8 cellular contexts compared by ENCODE assay signal in the genomic region with DNA sequence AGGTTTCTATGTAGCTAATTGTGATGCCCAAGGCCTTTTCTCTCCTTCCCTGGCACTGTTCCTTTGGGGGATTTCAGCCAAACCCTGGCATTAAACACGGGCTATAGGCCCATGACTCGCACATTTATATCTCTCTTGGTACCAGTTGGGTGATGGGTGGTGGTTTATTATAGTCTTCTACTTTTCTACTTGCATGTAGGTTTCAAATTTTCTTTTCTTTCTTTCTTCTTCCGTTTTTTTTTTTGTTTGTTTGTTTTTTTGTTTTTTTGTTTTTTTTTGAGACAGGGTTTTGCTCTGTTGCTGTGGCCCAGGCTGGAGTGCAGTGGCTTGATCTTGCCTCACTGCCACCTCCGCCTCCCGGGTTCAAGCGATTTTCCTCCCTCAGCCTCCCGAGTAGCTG. TPM values are rescaled to one million over a fixed set of nuclear protein-coding genes. Genes with fewer than 3 reads are reported as not detected.
DNase-seq lines count a peak whose midpoint lies in the region; ATAC-seq and TF ChIP-seq lines count a peak whose summit lies in the region.

No MANE protein-coding gene starts in this region.

- peaks cover 53% of the 10 kb centered on the region for H3K4me1 Mint-ChIP-seq in activated CD8-positive, alpha-beta T cell treated with anti-CD3 and anti-CD28 coated beads for 36 hours (ENCODE audit: low read depth)
- H3K4me1 Mint-ChIP-seq in immature natural killer cell, result peaks cover 63 to 82% of the 10 kb centered on the region in 2 donors

- peak overlapping the region; percentile 86 for H3K4me2 ChIP-seq in SK-N-SH

- H3K27ac Mint-ChIP-seq in activated CD8-positive, alpha-beta T cell treated with anti-CD3 and anti-CD28 coated beads for 36 hours, result peak overlapping the region; percentile 97
- H3K27ac Mint-ChIP-seq in immature natural killer cell, result peak overlapping the region; percentile 90 to 96 (median 94)

- ATAC-seq in SK-N-SH treated with all-trans-retinoic acid at 6 μM for 48 hours, result no peak; the same call in 2 of the 3 replicates
- no peak for ATAC-seq in activated CD8-positive, alpha-beta T cell treated with anti-CD3 and anti-CD28 coated beads for 36 hours
- ATAC-seq in GM18858 (IDR thresholded peaks at IDR 0.05; ENCODE audit: unreplicated experiment), result no peak

- H3K27me3 Mint-ChIP-seq in activated CD8-positive, alpha-beta T cell treated with anti-CD3 and anti-CD28 coated beads for 36 hours, result no peaks in the 10 kb centered on the region
- H3K27me3 Mint-ChIP-seq in immature natural killer cell (ENCODE audit: low read depth in 3 of 3), result peaks cover 2 to 5% (median 2%) of the 10 kb centered on the region in 3 donors

- CTCF ChIA-PET in SK-N-SH (lab: Yijun Ruan, JAX), result interaction anchor here (2.1 to 2.2 kb wide), 2 partner anchors 94 to 178 kb away, joined by 5 to 6 read pairs; no protein-coding TSS in a partner anchor
- CTCF ChIA-PET in activated CD8-positive, alpha-beta T cell treated with anti-CD3 and anti-CD28 coated beads for 36 hours (lab: Charles Lee), result interaction anchor here (0.7 to 2.8 kb wide), 7 partner anchors 58 to 327 kb away, joined by 3 to 9 read pairs (median 4); a partner anchor contains a TSS

- peak overlapping the region; percentile 95 for H2AFZ ChIP-seq in SK-N-SH (ENCODE audit: low read depth)

- no peak for TF ChIP-seq CTCF in SK-N-SH (IDR thresholded peaks at IDR 0.05)
- TF ChIP-seq CTCF in activated CD8-positive, alpha-beta T cell treated with anti-CD3 and anti-CD28 coated beads for 36 hours (IDR thresholded peaks at IDR 0.05), result no peak

- POLR2A ChIA-PET in SK-N-SH (lab: Yijun Ruan, JAX), result no interaction called here
- POLR2A ChIA-PET in activated CD8-positive, alpha-beta T cell treated with anti-CD3 and anti-CD28 coated beads for 36 hours (lab: Charles Lee), result interaction anchor here (0.6 to 2.5 kb wide), 7 partner anchors 12 to 62 kb away, joined by 3 to 10 read pairs (median 5); a partner anchor contains a TSS

- H3K9me3 ChIP-seq in SK-N-SH (no peaks in the 10 kb centered on the region), stomach smooth muscle (ENCODE audit: control insufficient read depth in 2 of 2, low read length in 2 of 2) (no peaks in the 10 kb centered on the region)

- no peak for TF ChIP-seq EP300 in SK-N-SH (IDR thresholded peaks at IDR 0.05; ENCODE audit: borderline replicate concordance in 1 of 2, low read depth in 1 of 2, low read length in 1 of 2)

- H3K4me3 Mint-ChIP-seq in activated CD8-positive, alpha-beta T cell treated with anti-CD3 and anti-CD28 coated beads for 36 hours, result peak overlapping the region; percentile 97
- peak overlapping the region; percentile 94 to 100 (median 97) for H3K4me3 Mint-ChIP-seq in immature natural killer cell

- H3K27ac ChIP-seq in SK-N-SH (ENCODE audit: low read depth in 2 of 2, low read length in 1 of 2) (no peak overlapping the region), stomach smooth muscle (ENCODE audit: low read length) (peak overlapping the region; percentile 70)

- H3F3A ChIP-seq in SK-N-SH (replicated peaks; ENCODE audit: insufficient read depth), result no peaks in the 10 kb centered on the region

- peak overlapping the region; percentile 73 to 96 for H3K4me3 ChIP-seq in SK-N-SH (ENCODE audit: low read depth in 2 of 2, low read length in 1 of 2)
- H3K4me3 ChIP-seq in stomach smooth muscle (ENCODE audit: low read length in 2 of 2), result peak overlapping the region; percentile 84 to 85

- no peak for TF ChIP-seq RAD21 in SK-N-SH (IDR thresholded peaks at IDR 0.05; ENCODE audit: low read length)

- H3K9ac ChIP-seq in SK-N-SH (peak overlapping the region; percentile 79; the same call in 1 of the 2 replicates), stomach smooth muscle (ENCODE audit: low read length in 2 of 2) (peak overlapping the region; percentile 79 to 86)

- H3K27me3 ChIP-seq in SK-N-SH (ENCODE audit: insufficient read depth) (no peaks in the 10 kb centered on the region), stomach smooth muscle (ENCODE audit: control insufficient read depth in 1 of 2, insufficient read depth in 2 of 2, low read length in 2 of 2) (no peaks in the 10 kb centered on the region)

- peaks cover 49% of the 10 kb centered on the region for H3K36me3 Mint-ChIP-seq in activated CD8-positive, alpha-beta T cell treated with anti-CD3 and anti-CD28 coated beads for 36 hours (ENCODE audit: low read depth)
- peaks cover 6 to 31% (median 8%) of the 10 kb centered on the region in 3 donors for H3K36me3 Mint-ChIP-seq in immature natural killer cell

- no peaks in the 10 kb centered on the region for H3K9me2 ChIP-seq in SK-N-SH

- no peaks in the 10 kb centered on the region for H4K20me1 ChIP-seq in SK-N-SH (ENCODE audit: insufficient read depth)

- DNase-seq in SK-N-SH (no peak), immature natural killer cell (no peak), DMS53 (lab: John Stamatoyannopoulos, UW) (no peak), NCI-H774 (lab: John Stamatoyannopoulos, UW) (no peak)
- no peak for DNase-seq in activated CD8-positive, alpha-beta T cell treated with anti-CD3 and anti-CD28 coated beads for 36 hours

- intact Hi-C loops in activated CD8-positive, alpha-beta T cell treated with anti-CD3 and anti-CD28 coated beads for 36 hours (cut with micrococcal nuclease), result no loop called here

- no peaks in the 10 kb centered on the region for H3K9me3 Mint-ChIP-seq in activated CD8-positive, alpha-beta T cell treated with anti-CD3 and anti-CD28 coated beads for 36 hours
- H3K9me3 Mint-ChIP-seq in immature natural killer cell, result peaks cover 0 to 1% (median 0%) of the 10 kb centered on the region in 6 donors

- no peaks in the 10 kb centered on the region for H3K79me2 ChIP-seq in SK-N-SH (ENCODE audit: insufficient read depth)

- H3K4me1 ChIP-seq in SK-N-SH (ENCODE audit: control insufficient read depth in 1 of 2, insufficient read depth in 2 of 2, low read depth in 1 of 2, low read length in 1 of 2) (peaks cover 0 to 17% of the 10 kb centered on the region in 2 experiments; a peak in 1 of 4 replicates), stomach smooth muscle (ENCODE audit: control insufficient read depth, insufficient read depth, low read length) (peaks cover 18% of the 10 kb centered on the region)

- peaks cover 4 to 6% of the 10 kb centered on the region in 2 experiments for H3K36me3 ChIP-seq in SK-N-SH (replicated peaks in 1 of 2; ENCODE audit: control insufficient read depth in 1 of 2, insufficient read depth in 2 of 2, low read length in 1 of 2)
- H3K36me3 ChIP-seq in stomach smooth muscle (ENCODE audit: control insufficient read depth in 2 of 2, insufficient read depth in 2 of 2, low read length in 2 of 2), result peaks cover 7 to 12% of the 10 kb centered on the region in 2 donors

- 81% methylated on average over 7 of the region's 7 CpGs for WGBS in SK-N-SH (ENCODE audit: low lambda C conversion rate)

TF ChIP-seq in SK-N-SH, 30 proteins besides CTCF, POLR2A, EP300 and RAD21 (continues in another document):
- no peak for TF ChIP-seq TEAD4 (IDR thresholded peaks at IDR 0.05; ENCODE audit: borderline replicate concordance, insufficient read depth)
- no peak for TF ChIP-seq GATA2 (CRISPR knock-in tag; IDR thresholded peaks at IDR 0.05)
- TF ChIP-seq MXI1 (IDR thresholded peaks at IDR 0.05; ENCODE audit: low read depth, low read length), result no peak
- no peak for TF ChIP-seq RCOR1 (IDR thresholded peaks at IDR 0.05; ENCODE audit: low read length)
- TF ChIP-seq, protein P1, sequence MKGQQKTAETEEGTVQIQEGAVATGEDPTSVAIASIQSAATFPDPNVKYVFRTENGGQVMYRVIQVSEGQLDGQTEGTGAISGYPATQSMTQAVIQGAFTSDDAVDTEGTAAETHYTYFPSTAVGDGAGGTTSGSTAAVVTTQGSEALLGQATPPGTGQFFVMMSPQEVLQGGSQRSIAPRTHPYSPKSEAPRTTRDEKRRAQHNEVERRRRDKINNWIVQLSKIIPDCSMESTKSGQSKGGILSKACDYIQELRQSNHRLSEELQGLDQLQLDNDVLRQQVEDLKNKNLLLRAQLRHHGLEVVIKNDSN (IDR thresholded peaks at IDR 0.05; ENCODE audit: borderline replicate concordance, low read depth), result no peak
- TF ChIP-seq TAF1 (IDR thresholded peaks at IDR 0.05; ENCODE audit: borderline replicate concordance, low read depth, low read length), result no peak
- no peak for TF ChIP-seq YY1 (IDR thresholded peaks at IDR 0.05; ENCODE audit: low read depth)

TF ChIP-seq in SK-N-SH treated with all-trans-retinoic acid at 6 μM for 48 hours, 23 proteins besides CTCF, POLR2A, EP300 and RAD21 (continues in another document):
- TF ChIP-seq OSR1 (CRISPR knock-in tag; IDR thresholded peaks at IDR 0.05) (no peak), ZNF8 (CRISPR knock-in tag; IDR thresholded peaks at IDR 0.05) (no peak), ZNF565 (CRISPR knock-in tag; conservative IDR thresholded peaks at IDR 0.05; ENCODE audit: low read depth) (no peak)
- TF ChIP-seq, protein P2, sequence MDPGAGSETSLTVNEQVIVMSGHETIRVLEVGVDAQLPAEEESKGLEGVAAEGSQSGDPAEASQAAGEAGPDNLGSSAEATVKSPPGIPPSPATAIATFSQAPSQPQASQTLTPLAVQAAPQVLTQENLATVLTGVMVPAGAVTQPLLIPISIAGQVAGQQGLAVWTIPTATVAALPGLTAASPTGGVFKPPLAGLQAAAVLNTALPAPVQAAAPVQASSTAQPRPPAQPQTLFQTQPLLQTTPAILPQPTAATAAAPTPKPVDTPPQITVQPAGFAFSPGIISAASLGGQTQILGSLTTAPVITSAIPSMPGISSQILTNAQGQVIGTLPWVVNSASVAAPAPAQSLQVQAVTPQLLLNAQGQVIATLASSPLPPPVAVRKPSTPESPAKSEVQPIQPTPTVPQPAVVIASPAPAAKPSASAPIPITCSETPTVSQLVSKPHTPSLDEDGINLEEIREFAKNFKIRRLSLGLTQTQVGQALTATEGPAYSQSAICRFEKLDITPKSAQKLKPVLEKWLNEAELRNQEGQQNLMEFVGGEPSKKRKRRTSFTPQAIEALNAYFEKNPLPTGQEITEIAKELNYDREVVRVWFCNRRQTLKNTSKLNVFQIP (CRISPR knock-in tag; IDR thresholded peaks at IDR 0.05; ENCODE audit: borderline replicate concordance, low read depth), result no peak

RNA-seq across cellular contexts. Expression of a gene that starts 1.1 kb away (rescaled TPM):
- polyA plus RNA-seq in SK-N-SH (2012; rRNA removed) (19.8 and 20.1 TPM in 2 replicates), immature natural killer cell (10 to 100 TPM; 45.9 to 63.5 (median 46.9) TPM)
- polyA plus RNA-seq in SK-N-SH (2012; cell fraction: cytosol; rRNA removed), result 21.6 and 22.8 TPM in 2 replicates
- polyA plus RNA-seq in SK-N-SH (2012; cell fraction: nucleus; rRNA removed), result 7.4 and 11.5 TPM in 2 replicates
- total RNA-seq in activated CD8-positive, alpha-beta T cell treated with anti-CD3 and anti-CD28 coated beads for 36 hours, result 10 to 100 TPM; 25.0 to 30.5 TPM

RNA-seq across cellular contexts. Expression of a gene that starts 37.5 kb away (rescaled TPM):
- polyA plus RNA-seq in SK-N-SH (2012; rRNA removed), result 10.4 and 16.8 TPM in 2 replicates
- polyA plus RNA-seq in SK-N-SH (2012; cell fraction: cytosol; rRNA removed), result 18.2 and 19.3 TPM in 2 replicates
- 5.3 and 9.4 TPM in 2 replicates for polyA plus RNA-seq in SK-N-SH (2012; cell fraction: nucleus; rRNA removed)
- total RNA-seq in activated CD8-positive, alpha-beta T cell treated with anti-CD3 and anti-CD28 coated beads for 36 hours, result 10 to 100 TPM; 34.3 to 38.6 TPM
- 100 to 1,000 TPM in 1 of 3 donors, 10 to 100 TPM in 2; 76.8 to 111 (median 87.9) TPM for polyA plus RNA-seq in immature natural killer cell

RNA-seq across cellular contexts. Expression of a gene that starts 57.5 kb away (rescaled TPM):
- polyA plus RNA-seq in SK-N-SH (2012; rRNA removed), result 7.9 and 12.2 TPM in 2 replicates
- polyA plus RNA-seq in SK-N-SH (2012; cell fraction: cytosol; rRNA removed), result 14.6 and 17.7 TPM in 2 replicates
- polyA plus RNA-seq in SK-N-SH (2012; cell fraction: nucleus; rRNA removed), result 2.5 and 5.2 TPM in 2 replicates
- total RNA-seq in activated CD8-positive, alpha-beta T cell treated with anti-CD3 and anti-CD28 coated beads for 36 hours, result 10 to 100 TPM; 25.6 to 30.3 TPM
- 10 to 100 TPM; 34.1 to 57.1 (median 40.6) TPM for polyA plus RNA-seq in immature natural killer cell
